Comparison of ENCODE assay signal across 8 cellular contexts in the genomic region with DNA sequence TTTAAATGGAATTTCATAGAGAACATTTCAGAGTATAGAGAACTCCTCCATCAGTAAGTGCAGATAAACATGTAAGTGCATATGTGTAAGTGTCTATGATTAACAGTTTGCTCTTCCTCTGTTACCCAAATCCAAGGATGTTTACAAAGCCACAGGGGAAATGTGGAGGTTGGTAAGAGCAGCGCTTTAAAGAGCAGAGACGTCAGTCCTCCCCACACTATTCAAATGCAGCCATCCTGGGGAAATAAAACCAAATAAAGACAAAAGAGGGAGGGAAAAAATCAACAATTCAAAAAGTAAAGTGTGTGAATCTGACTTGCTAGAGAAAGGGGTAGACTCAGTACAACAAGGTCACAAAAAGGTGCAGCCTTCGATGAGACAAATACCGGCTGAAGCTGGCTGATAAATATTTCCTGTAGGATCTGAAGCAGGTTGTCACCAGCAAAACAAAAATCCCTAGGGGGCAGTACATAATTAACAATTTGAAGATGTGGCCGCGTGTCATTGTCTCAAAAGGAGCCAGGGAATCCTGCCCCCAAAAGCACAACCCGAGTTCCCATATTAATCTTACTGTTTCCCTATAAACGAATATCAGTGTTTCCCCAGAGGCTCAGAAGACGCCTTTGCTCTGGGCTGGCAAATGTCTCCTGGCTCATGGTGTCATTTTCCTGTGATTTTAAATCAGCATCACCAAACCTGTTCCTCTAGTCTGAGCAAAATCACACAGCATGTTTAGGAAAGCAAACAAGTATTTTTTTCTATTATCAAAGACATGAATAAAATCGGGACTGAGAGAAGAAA.
DNase-seq lines count a peak whose midpoint lies in the region; ATAC-seq, FAIRE-seq and TF ChIP-seq lines count a peak whose summit lies in the region.

No MANE protein-coding gene starts in this region.

- peak; percentile 45 for FAIRE-seq in GM18507 (lab: Jason Lieb, UNC)

- peak overlapping the region; percentile 52 for H3K4me2 ChIP-seq in osteoblast (ENCODE audit: insufficient read depth, low read length)

- no peak for DNase-seq in GM18507 (ENCODE audit: extremely low spot score, insufficient read length, low read depth)
- DNase-seq in NCI-H510A treated with DMSO at 0.1 percent for 48 hours (lab: John Stamatoyannopoulos, UW): peak; percentile 99
- DNase-seq in osteoblast (ENCODE audit: insufficient read length, low spot score, missing footprints): no peak
- DNase-seq in mesenteric fat pad (ENCODE audit: low spot score): no peak
- no peak for DNase-seq in activated CD4-positive, CD25-positive, alpha-beta regulatory T cell (lab: John Stamatoyannopoulos, UW)

- H2AFZ ChIP-seq in osteoblast (ENCODE audit: low read length): peak overlapping the region; percentile 36

- no peaks in the 10 kb centered on the region for H3K27me3 ChIP-seq in duodenal mucosa (ENCODE audit: control insufficient read depth in 1 of 2, insufficient read depth in 2 of 2, low read length in 2 of 2)
- H3K27me3 ChIP-seq in osteoblast (ENCODE audit: insufficient read depth, low read length): no peaks in the 10 kb centered on the region

- peak overlapping the region; percentile 41 to 42 for H3K4me3 ChIP-seq in duodenal mucosa (ENCODE audit: low read depth in 1 of 2, low read length in 2 of 2)
- peak overlapping the region; percentile 31 for H3K4me3 ChIP-seq in osteoblast (ENCODE audit: insufficient read depth, low read length)

- ATAC-seq in HG03135 (IDR thresholded peaks at IDR 0.05; ENCODE audit: unreplicated experiment): no peak

- H3K79me2 ChIP-seq in osteoblast (ENCODE audit: insufficient read depth, low read length): no peaks in the 10 kb centered on the region

- no peaks in the 10 kb centered on the region for H4K20me1 ChIP-seq in osteoblast (ENCODE audit: insufficient read depth, low read length)

- TF ChIP-seq CTCF in 22Rv1 (IDR thresholded peaks at IDR 0.05) (peak; percentile 45), osteoblast (IDR thresholded peaks at IDR 0.05; ENCODE audit: extremely low read depth, low read depth, low read length) (peak; percentile 16)

- no peak overlapping the region for H3K9ac ChIP-seq in duodenal mucosa (ENCODE audit: low read depth in 1 of 2, low read length in 2 of 2)

- no peaks in the 10 kb centered on the region for H3K9me3 ChIP-seq in duodenal mucosa (ENCODE audit: control insufficient read depth in 1 of 2, low read length in 2 of 2)
- H3K9me3 ChIP-seq in osteoblast (ENCODE audit: low read depth, low read length): no peaks in the 10 kb centered on the region

- no peak overlapping the region; the same call in 1 of the 2 replicates for H3K27ac ChIP-seq in 22Rv1
- no peak overlapping the region for H3K27ac ChIP-seq in duodenal mucosa (ENCODE audit: low read depth, low read length)
- no peak overlapping the region for H3K27ac ChIP-seq in osteoblast (ENCODE audit: low read depth, low read length)

- H3K4me1 ChIP-seq in duodenal mucosa (ENCODE audit: control insufficient read depth in 1 of 2, insufficient read depth in 2 of 2, low read length in 2 of 2) (peaks cover 11 to 12% of the 10 kb centered on the region in 2 donors), osteoblast (ENCODE audit: insufficient read depth, low read length) (peaks cover 6% of the 10 kb centered on the region)

- H3K36me3 ChIP-seq in duodenal mucosa (ENCODE audit: control insufficient read depth in 1 of 2, insufficient read depth in 2 of 2, low read length in 2 of 2): no peaks in the 10 kb centered on the region
- no peaks in the 10 kb centered on the region for H3K36me3 ChIP-seq in osteoblast (ENCODE audit: insufficient read depth, low read length)
